8 cellular contexts compared by ENCODE assay signal in the genomic region with DNA sequence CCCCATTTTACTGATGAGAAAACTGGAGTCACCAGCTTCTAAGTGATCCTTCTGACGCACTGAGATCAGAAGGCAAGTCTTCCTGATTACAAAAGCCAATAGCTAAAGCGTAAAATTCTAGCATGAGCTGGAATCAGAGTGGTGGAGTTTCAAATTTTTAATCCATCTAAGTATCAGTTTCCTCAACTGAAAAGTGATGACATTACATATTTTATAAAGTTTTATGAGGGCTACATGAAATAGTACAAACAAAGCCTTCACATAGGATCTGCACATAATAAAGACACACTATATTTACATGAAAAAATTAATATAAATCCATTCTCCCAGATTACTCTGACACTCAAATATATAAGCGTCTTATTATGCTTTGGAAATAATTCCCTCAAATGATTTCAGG.
"Had no signal": no experiment of that assay in that cellular context is flagged by ENCODE, and none has a peak within 500 bp of the region (broad histone marks: within the 10 kb centered on the region; RNA-seq: fewer than 3 reads in every experiment).

No MANE protein-coding gene starts in this region.

- H3K9me3 Mint-ChIP-seq: GM23338, H9 had no signal

- H3K36me3 Mint-ChIP-seq: IgD-negative memory B cell had no signal

- DNase-seq: H9, HCEC 1CT, KG1 had no signal

- H3K4me2 ChIP-seq: GM23338 had no signal

- H3K4me3 ChIP-seq: GM23338 had no signal

- H3K27ac Mint-ChIP-seq: GM23338, H9, IgD-negative memory B cell had no signal

- H3K27ac ChIP-seq: HL-60 had no signal

- ATAC-seq: GM23338 had no signal

- H3K4me1 Mint-ChIP-seq: GM23338, H9, IgD-negative memory B cell had no signal

- H3K27me3 Mint-ChIP-seq: IgD-negative memory B cell had no signal

- H3K4me3 Mint-ChIP-seq: GM23338, H9, IgD-negative memory B cell had no signal

- FAIRE-seq: H1, H54 had no signal

- H2AFZ ChIP-seq: GM23338 had no signal
